ENCODE assay signal across 1 cellular context in genomic region chr22:42444060-42444904, GRCh38.
TF ChIP-seq lines count a peak whose summit lies in the region.

No MANE protein-coding gene starts in this region.

TF ChIP-seq in GM12878, 131 proteins besides CTCF, POLR2A, EP300 and RAD21 (continued from another document):
- no peak for TF ChIP-seq IRF5 (IDR thresholded peaks at IDR 0.05; ENCODE audit: borderline replicate concordance)
TF ChIP-seq in GM12878: peak in this region for 38.
